ENCODE assay signal across 10 cellular contexts in the genomic region with DNA sequence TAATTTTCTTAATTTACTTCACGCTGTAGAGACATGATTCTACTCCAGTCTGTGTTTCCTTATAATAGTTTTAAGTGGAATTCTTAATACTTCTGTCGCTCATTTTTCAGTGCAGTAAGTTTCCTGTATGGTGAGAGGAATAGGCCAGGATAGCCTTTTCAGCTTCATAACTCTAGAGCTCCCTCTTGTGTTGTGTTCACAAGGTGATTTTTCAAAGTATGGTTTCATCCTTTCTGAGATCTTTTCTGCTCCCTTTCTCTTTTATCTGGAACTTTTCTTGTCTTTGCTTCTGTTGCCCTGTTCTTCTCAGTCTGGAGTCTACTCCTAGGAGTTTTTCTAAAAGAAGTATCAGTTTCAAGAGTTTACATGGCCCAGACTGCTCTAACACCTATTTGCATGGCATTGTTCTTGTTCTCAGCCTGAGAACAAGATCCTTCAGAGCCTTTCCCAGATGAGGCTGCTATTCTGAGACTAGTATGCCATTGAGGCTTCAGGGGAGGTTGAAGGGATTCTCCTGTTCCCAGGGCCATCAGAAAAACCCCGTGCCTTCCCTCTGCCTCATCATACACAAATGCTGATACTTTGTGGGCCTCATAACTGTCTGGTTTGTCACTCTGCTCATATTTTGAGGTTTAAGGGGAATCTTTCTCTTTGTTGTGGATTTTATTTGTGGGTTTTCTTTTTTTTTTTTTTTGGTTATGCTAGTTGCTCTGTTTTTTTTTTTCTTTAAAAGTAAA. TPM values are rescaled to one million over a fixed set of nuclear protein-coding genes. Genes with fewer than 3 reads are reported as not detected.
DNase-seq lines count a peak whose midpoint lies in the region; ATAC-seq and TF ChIP-seq lines count a peak whose summit lies in the region.
"Had no signal": no experiment of that assay in that cellular context is flagged by ENCODE, and none has a peak within 500 bp of the region (broad histone marks: within the 10 kb centered on the region; RNA-seq: fewer than 3 reads in every experiment).

No MANE protein-coding gene starts in this region.

- TF ChIP-seq CTCF in MM.1S (IDR thresholded peaks at IDR 0.05; ENCODE audit: low read length) (peak; percentile 73), WTC11 (IDR thresholded peaks at IDR 0.05) (peak; percentile 28; the same call in 1 of the 2 replicates), cardiac muscle cell (IDR thresholded peaks at IDR 0.05; ENCODE audit: low read depth, low read length) (peak; percentile 72)

- H3K9me3 ChIP-seq in CD4-positive, CD25-positive, alpha-beta regulatory T cell (ENCODE audit: control insufficient read depth in 2 of 2, low read length in 2 of 2), result no peaks in the 10 kb centered on the region
- no peaks in the 10 kb centered on the region for H3K9me3 ChIP-seq in MM.1S (replicated peaks; ENCODE audit: insufficient read depth, low read length)
- no peaks in the 10 kb centered on the region for H3K9me3 ChIP-seq in cardiac muscle cell (ENCODE audit: low read depth)

- H3K4me3 Mint-ChIP-seq in CD4-positive, CD25-positive, alpha-beta regulatory T cell, result peak overlapping the region in 1 of 4 donors; percentile 51
- no peak overlapping the region for H3K4me3 Mint-ChIP-seq in WTC11

- peak in 1 of 2 donors; percentile 45 for ATAC-seq in CD4-positive, CD25-positive, alpha-beta regulatory T cell (ENCODE audit: low read depth in 2 of 2)
- ATAC-seq in GM18517 (IDR thresholded peaks at IDR 0.05; ENCODE audit: unreplicated experiment) (peak; percentile 57), WTC11 (peak; percentile 81), GM21381 (IDR thresholded peaks at IDR 0.05; ENCODE audit: unreplicated experiment) (no peak), HG02571 (IDR thresholded peaks at IDR 0.05; ENCODE audit: unreplicated experiment) (no peak)

- no peak overlapping the region for H3K4me3 ChIP-seq in CD4-positive, CD25-positive, alpha-beta regulatory T cell (ENCODE audit: low read depth, low read length)
- no peak overlapping the region for H3K4me3 ChIP-seq in MM.1S (ENCODE audit: low read length)
- no peak overlapping the region for H3K4me3 ChIP-seq in cardiac muscle cell
- H3K4me3 ChIP-seq in skeletal muscle cell (ENCODE audit: low read depth, low read length), result no peak overlapping the region
- H3K4me3 ChIP-seq: SK-N-MC had no signal

- no peaks in the 10 kb centered on the region for H3K36me3 ChIP-seq in CD4-positive, CD25-positive, alpha-beta regulatory T cell (ENCODE audit: control insufficient read depth, insufficient read depth, low read length)
- H3K36me3 ChIP-seq in MM.1S (replicated peaks; ENCODE audit: insufficient read depth, low read length), result no peaks in the 10 kb centered on the region; the same call in 1 of the 2 replicates
- H3K36me3 ChIP-seq in cardiac muscle cell, result no peaks in the 10 kb centered on the region

- POLR2A ChIA-PET in WTC11 (lab: Charles Lee), result no interaction called here

- peaks cover 6% of the 10 kb centered on the region for H3K36me3 Mint-ChIP-seq in CD4-positive, CD25-positive, alpha-beta regulatory T cell
- H3K36me3 Mint-ChIP-seq in WTC11, result peaks cover 27% of the 10 kb centered on the region

- no peaks in the 10 kb centered on the region for H4K20me1 ChIP-seq in MM.1S (ENCODE audit: insufficient read depth, low read length)

- no peak overlapping the region for H2AFZ ChIP-seq in MM.1S (ENCODE audit: low read length)

- H3K9ac ChIP-seq in MM.1S (ENCODE audit: low read length), result no peak overlapping the region

- H3K9me2 ChIP-seq in MM.1S (replicated peaks; ENCODE audit: insufficient read depth, low read length), result no peaks in the 10 kb centered on the region

- H3F3A ChIP-seq in MM.1S (ENCODE audit: insufficient read depth, low read length), result no peaks in the 10 kb centered on the region

- H3K27me3 Mint-ChIP-seq in CD4-positive, CD25-positive, alpha-beta regulatory T cell, result peaks cover 5% of the 10 kb centered on the region
- H3K27me3 Mint-ChIP-seq in WTC11 (ENCODE audit: low read depth), result no peaks in the 10 kb centered on the region

- peaks cover 4 to 16% (median 10%) of the 10 kb centered on the region in 4 donors for H3K4me1 Mint-ChIP-seq in CD4-positive, CD25-positive, alpha-beta regulatory T cell
- peaks cover 10% of the 10 kb centered on the region for H3K4me1 Mint-ChIP-seq in WTC11

- CTCF ChIA-PET in WTC11 (lab: Charles Lee), result interaction anchor here (0.6 to 2.0 kb wide), 19 partner anchors 8 to 1939 kb away, joined by 3 to 19 read pairs (median 4); no protein-coding TSS in a partner anchor

- DNase-seq in CD4-positive, CD25-positive, alpha-beta regulatory T cell, result peak in 2 of 3 donors; percentile 30 to 58
- DNase-seq in MM.1S (peak; percentile 29), WTC11 (ENCODE audit: low spot score) (no peak), cardiac muscle cell (ENCODE audit: low read depth in 1 of 2, low spot score in 1 of 2) (peak; percentile 68 to 81), skeletal muscle cell (ENCODE audit: low read depth) (peak; percentile 50)

- H3K79me2 ChIP-seq in MM.1S (ENCODE audit: low read length), result peaks cover 42% of the 10 kb centered on the region

- H3K27me3 ChIP-seq in CD4-positive, CD25-positive, alpha-beta regulatory T cell (ENCODE audit: control insufficient read depth, insufficient read depth, low read length), result no peaks in the 10 kb centered on the region
- H3K27me3 ChIP-seq in MM.1S (replicated peaks; ENCODE audit: insufficient read depth, low read length) (no peaks in the 10 kb centered on the region), cardiac muscle cell (no peaks in the 10 kb centered on the region)

- peaks cover 0 to 3% (median 0%) of the 10 kb centered on the region in 7 donors for H3K9me3 Mint-ChIP-seq in CD4-positive, CD25-positive, alpha-beta regulatory T cell
- H3K9me3 Mint-ChIP-seq in WTC11, result peaks cover 9% of the 10 kb centered on the region

- no peak overlapping the region for H3K27ac ChIP-seq in CD4-positive, CD25-positive, alpha-beta regulatory T cell (ENCODE audit: insufficient read depth, low read length, poor library complexity, severe bottlenecking)
- no peak overlapping the region for H3K27ac ChIP-seq in MM.1S (ENCODE audit: low read length)
- peak overlapping the region; percentile 84 for H3K27ac ChIP-seq in cardiac muscle cell
- H3K27ac ChIP-seq: SK-N-MC had no signal

- peaks cover 6% of the 10 kb centered on the region for H3K4me1 ChIP-seq in CD4-positive, CD25-positive, alpha-beta regulatory T cell (ENCODE audit: control insufficient read depth, insufficient read depth, low read length, poor library complexity, severe bottlenecking)
- H3K4me1 ChIP-seq in MM.1S (ENCODE audit: low read length), result peaks cover 8% of the 10 kb centered on the region
- peaks cover 9% of the 10 kb centered on the region for H3K4me1 ChIP-seq in cardiac muscle cell (ENCODE audit: low read depth)

- peak overlapping the region in 2 of 3 donors; percentile 26 to 34 for H3K27ac Mint-ChIP-seq in CD4-positive, CD25-positive, alpha-beta regulatory T cell
- peak overlapping the region; percentile 69; the same call in 1 of the 2 replicates for H3K27ac Mint-ChIP-seq in WTC11

- no peak overlapping the region for H3K4me2 ChIP-seq in MM.1S (ENCODE audit: low read depth, low read length)

TF ChIP-seq in WTC11, 78 proteins besides CTCF, POLR2A, EP300 and RAD21 (continues in another document):
- no peak for TF ChIP-seq RORB (CRISPR knock-in tag; IDR thresholded peaks at IDR 0.05)
- TF ChIP-seq, protein P1, sequence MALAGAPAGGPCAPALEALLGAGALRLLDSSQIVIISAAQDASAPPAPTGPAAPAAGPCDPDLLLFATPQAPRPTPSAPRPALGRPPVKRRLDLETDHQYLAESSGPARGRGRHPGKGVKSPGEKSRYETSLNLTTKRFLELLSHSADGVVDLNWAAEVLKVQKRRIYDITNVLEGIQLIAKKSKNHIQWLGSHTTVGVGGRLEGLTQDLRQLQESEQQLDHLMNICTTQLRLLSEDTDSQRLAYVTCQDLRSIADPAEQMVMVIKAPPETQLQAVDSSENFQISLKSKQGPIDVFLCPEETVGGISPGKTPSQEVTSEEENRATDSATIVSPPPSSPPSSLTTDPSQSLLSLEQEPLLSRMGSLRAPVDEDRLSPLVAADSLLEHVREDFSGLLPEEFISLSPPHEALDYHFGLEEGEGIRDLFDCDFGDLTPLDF (CRISPR knock-in tag; IDR thresholded peaks at IDR 0.05), result no peak
- TF ChIP-seq, protein P2, sequence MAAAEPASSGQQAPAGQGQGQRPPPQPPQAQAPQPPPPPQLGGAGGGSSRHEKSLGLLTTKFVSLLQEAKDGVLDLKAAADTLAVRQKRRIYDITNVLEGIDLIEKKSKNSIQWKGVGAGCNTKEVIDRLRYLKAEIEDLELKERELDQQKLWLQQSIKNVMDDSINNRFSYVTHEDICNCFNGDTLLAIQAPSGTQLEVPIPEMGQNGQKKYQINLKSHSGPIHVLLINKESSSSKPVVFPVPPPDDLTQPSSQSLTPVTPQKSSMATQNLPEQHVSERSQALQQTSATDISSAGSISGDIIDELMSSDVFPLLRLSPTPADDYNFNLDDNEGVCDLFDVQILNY (CRISPR knock-in tag; IDR thresholded peaks at IDR 0.05), result no peak

RNA-seq across cellular contexts. Expression of a gene that starts 21.8 kb away (rescaled TPM):
- total RNA-seq in CD4-positive, CD25-positive, alpha-beta regulatory T cell, result 27.7 TPM
- 10 to 100 TPM; 11.3 to 15.4 (median 14.0) TPM for polyA plus RNA-seq in CD4-positive, CD25-positive, alpha-beta regulatory T cell
- total RNA-seq in WTC11 (2021), result 85.4 to 100 TPM (median 97.4 TPM) in 3 replicates
- total RNA-seq in cardiac muscle cell, result 25.5 and 29.5 TPM in 2 replicates
- 20.0 and 36.0 TPM in 2 replicates for polyA plus RNA-seq in cardiac muscle cell

RNA-seq across cellular contexts. Expression of a gene that starts 29.6 kb away (rescaled TPM):
- total RNA-seq in CD4-positive, CD25-positive, alpha-beta regulatory T cell, result not detected
- polyA plus RNA-seq in CD4-positive, CD25-positive, alpha-beta regulatory T cell, result under 1 TPM in 1 of 4 donors, not detected in 3; 0.31 TPM
- total RNA-seq in WTC11 (2021) (0.15 to 0.25 TPM in 2 of 3 replicates, not detected in the other), cardiac muscle cell (not detected in 2 replicates)
- polyA plus RNA-seq in cardiac muscle cell, result not detected in 2 replicates
- total RNA-seq: skeletal muscle tissue had no signal

Comparison
In these comparisons a context has a peak if more than half of its experiments do, and no peak if none do; other contexts are left out.
1. ATAC-seq: peak in GM18517 (single experiment) and WTC11 (single experiment); none in GM21381 (single experiment) and HG02571 (single experiment).
2. Peak in every context shown above with its lines, with median percentiles within 50 percentile points of each other: CTCF ChIP-seq.